In genomic region chr19:51339687-51340656, GRCh38 we compare ENCODE assay signal across 8 cellular contexts. TPM values are rescaled to one million over a fixed set of nuclear protein-coding genes. Genes with fewer than 3 reads are reported as not detected.
A peak's percentile ranks its signal among the peaks of the same experiment; 100 is the strongest.
DNase-seq lines count a peak whose midpoint lies in the region; TF ChIP-seq lines count a peak whose summit lies in the region.

No MANE protein-coding gene starts in this region.

- H3K4me3 ChIP-seq in GM06990 (replicated peaks; ENCODE audit: low read depth, low read length) (peak overlapping the region; percentile 78), HFF-Myc (replicated peaks; ENCODE audit: low read depth, low read length) (peak overlapping the region; percentile 45), kidney epithelial cell (ENCODE audit: low read depth, low read length) (peak overlapping the region; percentile 73)

- no peaks in the 10 kb centered on the region for H3K36me3 ChIP-seq in GM06990 (ENCODE audit: control insufficient read depth, insufficient read depth, low read length)
- H3K36me3 ChIP-seq in kidney epithelial cell (ENCODE audit: control insufficient read depth, insufficient read depth, low read length), result no peaks in the 10 kb centered on the region

- TF ChIP-seq CTCF in GM06990 (IDR thresholded peaks at IDR 0.05; ENCODE audit: insufficient read depth, low read length, poor library complexity, severe bottlenecking) (peak; percentile 3), HFF-Myc (IDR thresholded peaks at IDR 0.05; ENCODE audit: low read depth, low read length, missing control alignments) (no peak), kidney epithelial cell (IDR thresholded peaks at IDR 0.05; ENCODE audit: insufficient read depth, low read length, poor library complexity, severe bottlenecking) (no peak)

- no peaks in the 10 kb centered on the region for H3K27me3 ChIP-seq in GM06990 (replicated peaks; ENCODE audit: control insufficient read depth, insufficient read depth, low read length)
- peaks cover 14% of the 10 kb centered on the region for H3K27me3 ChIP-seq in kidney epithelial cell (ENCODE audit: control insufficient read depth, insufficient read depth, low read length)

- DNase-seq in GM06990 (ENCODE audit: extremely low read depth, insufficient read length) (peak; percentile 93), HFF-Myc (ENCODE audit: extremely low read depth, low read depth) (no peak), NCI-H2029 treated with DMSO at 0.1 percent for 48 hours (lab: John Stamatoyannopoulos, UW) (peak; percentile 56), cerebellar cortex (ENCODE audit: low spot score) (peak; percentile 97), kidney epithelial cell (ENCODE audit: low read depth) (peak; percentile 83), NCI-H146 treated with DMSO at 0.1 percent for 48 hours (lab: John Stamatoyannopoulos, UW; ENCODE audit: unreplicated experiment) (no peak)
- peak; percentile 88 for DNase-seq in activated CD4-positive, CD25-positive, alpha-beta regulatory T cell treated with anti-CD3 and anti-CD28 coated beads, Interleukin-2, amount 50 U/mL, for 72 hours
- peak; percentile 96 to 98 (median 98) for DNase-seq in stimulated activated CD4-positive, alpha-beta T cell treated with anti-CD3 and anti-CD28 coated beads, Interleukin-12 subunit alpha, Interleukin-12 subunit beta, amount 100 ng/mL, for 48 hours (ENCODE audit: low read depth in 2 of 3, low spot score in 1 of 3)

RNA-seq across cellular contexts. Expression of gene VSIG10L, which starts 2.0 kb away (rescaled TPM):
- total RNA-seq in kidney epithelial cell, result 1.1 and 1.5 TPM in 2 replicates

RNA-seq across cellular contexts. Expression of gene ETFB, which starts 26.2 kb away (rescaled TPM):
- total RNA-seq in kidney epithelial cell, result 29.8 and 36.9 TPM in 2 replicates

RNA-seq across cellular contexts. Expression of gene IGLON5, which starts 28.5 kb away (rescaled TPM):
- 0.04 and 0.07 TPM in 2 replicates for total RNA-seq in kidney epithelial cell

RNA-seq across cellular contexts. Expression of gene CLDND2, which starts 28.8 kb away (rescaled TPM):
- total RNA-seq in kidney epithelial cell, result not detected in 2 replicates

RNA-seq across cellular contexts. Expression of gene NKG7, which starts 32.5 kb away (rescaled TPM):
- total RNA-seq in kidney epithelial cell, result not detected in 2 replicates

Comparison
In these comparisons a context has a peak if more than half of its experiments do, and no peak if none do; other contexts are left out.
1. DNase-seq: peak in GM06990 (single experiment), NCI-H2029 treated with DMSO at 0.1 percent for 48 hours (single experiment), activated CD4-positive, CD25-positive, alpha-beta regulatory T cell treated with anti-CD3 and anti-CD28 coated beads, Interleukin-2, amount 50 U/mL, for 72 hours (single experiment), cerebellar cortex (single experiment), kidney epithelial cell (single experiment) and stimulated activated CD4-positive, alpha-beta T cell treated with anti-CD3 and anti-CD28 coated beads, Interleukin-12 subunit alpha, Interleukin-12 subunit beta, amount 100 ng/mL, for 48 hours (3 of 3); none in HFF-Myc (single experiment) and NCI-H146 treated with DMSO at 0.1 percent for 48 hours (single experiment).
2. Peak in every context shown above with its lines, with median percentiles within 50 percentile points of each other: H3K4me3 ChIP-seq.